9 cellular contexts compared by ENCODE assay signal in the genomic region with DNA sequence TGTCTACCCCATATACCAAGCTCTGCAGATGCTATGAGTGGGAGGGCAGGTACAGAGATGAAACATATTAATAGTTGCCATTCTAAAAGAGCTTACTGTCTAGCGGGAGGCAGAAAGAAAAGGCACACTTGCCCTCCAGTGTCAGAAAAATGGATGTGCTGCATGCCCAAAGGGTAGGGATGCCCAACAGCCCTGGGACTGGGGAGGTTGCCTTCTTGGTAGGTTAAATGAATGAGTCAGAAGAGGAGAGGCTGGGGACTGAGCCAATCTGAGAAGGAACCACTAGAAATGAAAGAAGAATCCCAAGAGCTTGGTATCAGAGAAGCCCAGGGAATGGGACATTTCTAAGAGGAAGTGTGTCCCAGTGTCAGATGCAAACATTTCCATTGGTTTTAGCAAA. TPM values are rescaled to one million over a fixed set of nuclear protein-coding genes. Genes with fewer than 3 reads are reported as not detected.
DNase-seq lines count a peak whose midpoint lies in the region; ATAC-seq, FAIRE-seq and TF ChIP-seq lines count a peak whose summit lies in the region.
"Had no signal": no experiment of that assay in that cellular context is flagged by ENCODE, and none has a peak within 500 bp of the region (broad histone marks: within the 10 kb centered on the region; RNA-seq: fewer than 3 reads in every experiment).

No MANE protein-coding gene starts in this region.

- in situ Hi-C loops in gastrocnemius medialis (cut with MboI; ENCODE audit: low sequenced_read_pairs in 4 of 4): no loop called here
- in situ Hi-C loops in G401 (cut with HindIII; ENCODE audit: low sequenced_read_pairs): no loop called here

- no peaks in the 10 kb centered on the region for H3K9me3 ChIP-seq in OCI-LY7 (ENCODE audit: low read length)
- no peaks in the 10 kb centered on the region for H3K9me3 ChIP-seq in gastrocnemius medialis

- POLR2A ChIA-PET in OCI-LY7 (lab: Charles Lee): interaction anchor here (0.5 to 12.5 kb wide), 9 partner anchors 11 to 1263 kb away, joined by 3 to 102 read pairs (median 3); no protein-coding TSS in a partner anchor

- H4K20me1 ChIP-seq in OCI-LY7 (ENCODE audit: insufficient read depth, low read length): 0 out of 2 replicates have a peak, but pooled peaks cover 4% of the 10 kb centered on the region

- intact Hi-C loops in OCI-LY7 (cut with micrococcal nuclease; ENCODE audit: unreplicated experiment): no loop called here
- intact Hi-C loops in gastrocnemius medialis (cut with DNase I; ENCODE audit: low total_unique reads): no loop called here

- H3K27ac ChIP-seq in OCI-LY7 (ENCODE audit: low read depth, low read length, poor library complexity, severe bottlenecking) (peak overlapping the region; percentile 92), gastrocnemius medialis (peak overlapping the region; percentile 32 to 80 (median 72))

- H2AFZ ChIP-seq in OCI-LY7 (ENCODE audit: low read length): no peak overlapping the region

- BruUV-seq in OCI-LY7 (replicated peaks; lab: Mats Ljungman, UMichigan): no TSS peak

- DNase-seq in GM18507 (ENCODE audit: extremely low spot score, insufficient read length, low read depth) (no peak), OCI-LY7 (ENCODE audit: low spot score) (peak; percentile 74), gastrocnemius medialis (no peak), NCI-H748 (lab: John Stamatoyannopoulos, UW; ENCODE audit: unreplicated experiment) (no peak), amniotic stem cell (lab: John Stamatoyannopoulos, UW) (no peak), G401 (ENCODE audit: low spot score) (no peak), retina (no peak)
- peak in 1 of 2 donors; percentile 41 for DNase-seq in activated naive CD4-positive, alpha-beta T cell treated with anti-CD3 and anti-CD28 coated beads, Interleukin-2, amount 50 U/mL, for 72 hours (ENCODE audit: low spot score in 2 of 2)

- H3K36me3 ChIP-seq in OCI-LY7 (ENCODE audit: insufficient read depth, low read length) (peaks cover 35% of the 10 kb centered on the region), gastrocnemius medialis (no peaks in the 10 kb centered on the region)

- peak overlapping the region; percentile 97 to 98 for H3K27ac Mint-ChIP-seq in activated naive CD4-positive, alpha-beta T cell treated with anti-CD3 and anti-CD28 coated beads, Interleukin-2, amount 50 U/mL, for 72 hours

- H3K27me3 ChIP-seq in gastrocnemius medialis: no peaks in the 10 kb centered on the region

- TF ChIP-seq CTCF in OCI-LY7 (conservative IDR thresholded peaks at IDR 0.05; ENCODE audit: low read length) (peak; percentile 53), gastrocnemius medialis (IDR thresholded peaks at IDR 0.05 in 4 of 5, conservative IDR thresholded peaks at IDR 0.05 in 1 of 5) (no peak)

- H3K4me2 ChIP-seq in OCI-LY7 (ENCODE audit: low read length): peak overlapping the region; percentile 79

- no peak for TF ChIP-seq POLR2A in gastrocnemius medialis (IDR thresholded peaks at IDR 0.05)

- CTCF ChIA-PET in OCI-LY7 (lab: Charles Lee; ENCODE audit: unreplicated experiment): interaction anchor here (0.8 to 1.3 kb wide), 5 partner anchors 22 to 295 kb away, joined by 3 to 5 read pairs (median 3); no protein-coding TSS in a partner anchor

- H3K79me2 ChIP-seq in OCI-LY7 (ENCODE audit: insufficient read depth, low read depth, low read length): peaks cover 60% of the 10 kb centered on the region

- H3K36me3 Mint-ChIP-seq in activated naive CD4-positive, alpha-beta T cell treated with anti-CD3 and anti-CD28 coated beads, Interleukin-2, amount 50 U/mL, for 72 hours: peaks cover 58 to 70% of the 10 kb centered on the region in 2 donors

- H3K4me3 ChIP-seq in OCI-LY7 (ENCODE audit: low read depth, low read length, poor library complexity, severe bottlenecking) (peak overlapping the region; percentile 91), gastrocnemius medialis (peak overlapping the region in 2 of 4 donors; percentile 61 to 63)
- H3K4me3 ChIP-seq: K562 had no signal

- H3K4me1 ChIP-seq in OCI-LY7 (ENCODE audit: insufficient read depth, low read length, poor library complexity, severe bottlenecking) (peaks cover 69% of the 10 kb centered on the region), gastrocnemius medialis (peaks cover 0 to 19% of the 10 kb centered on the region in 2 donors)

- ATAC-seq in activated naive CD4-positive, alpha-beta T cell treated with anti-CD3 and anti-CD28 coated beads, Interleukin-2, amount 50 U/mL, for 72 hours: peak; percentile 21 to 43
- peak in 1 of 2 donors; percentile 8 for ATAC-seq in gastrocnemius medialis

- H3K9me2 ChIP-seq in OCI-LY7 (ENCODE audit: insufficient read depth, low read length): no peaks in the 10 kb centered on the region

- peak; percentile 75 for FAIRE-seq in GM18507 (lab: Jason Lieb, UNC)
- FAIRE-seq: K562 had no signal

- no peaks in the 10 kb centered on the region for H3K9me3 Mint-ChIP-seq in activated naive CD4-positive, alpha-beta T cell treated with anti-CD3 and anti-CD28 coated beads, Interleukin-2, amount 50 U/mL, for 72 hours

RNA-seq across cellular contexts. Expression of a gene that starts 1.2 kb away (rescaled TPM):
- 23.0 and 27.2 TPM in 2 replicates for total RNA-seq in OCI-LY7 (2014; rRNA removed; shearing (Covaris generic))
- 66.9 and 69.2 TPM in 2 replicates for total RNA-seq in OCI-LY7 (2022)
- 100 to 1,000 TPM; 131 to 355 TPM for total RNA-seq in activated naive CD4-positive, alpha-beta T cell treated with anti-CD3 and anti-CD28 coated beads, Interleukin-2, amount 50 U/mL, for 72 hours
- total RNA-seq in gastrocnemius medialis: 1 to 10 TPM; 1.7 to 2.5 (median 2.0) TPM
- 0.07 TPM in 1 of 2 replicates, not detected in the other for total RNA-seq in G401 (2014; rRNA removed; shearing (Covaris generic))

RNA-seq across cellular contexts. Expression of a gene that starts 28.5 kb away (rescaled TPM):
- total RNA-seq in OCI-LY7 (2014; rRNA removed; shearing (Covaris generic)): 32.6 and 38.0 TPM in 2 replicates
- 36.1 and 40.7 TPM in 2 replicates for total RNA-seq in OCI-LY7 (2022)
- total RNA-seq in activated naive CD4-positive, alpha-beta T cell treated with anti-CD3 and anti-CD28 coated beads, Interleukin-2, amount 50 U/mL, for 72 hours: 10 to 100 TPM; 40.7 to 67.6 TPM
- 10 to 100 TPM; 30.7 to 60.3 (median 46.6) TPM for total RNA-seq in gastrocnemius medialis
- 97.0 and 105 TPM in 2 replicates for total RNA-seq in G401 (2014; rRNA removed; shearing (Covaris generic))

Comparison
In these comparisons a context has a peak if more than half of its experiments do, and no peak if none do; other contexts are left out.
1. RNA of a gene that starts 1.2 kb away (total RNA-seq): 131 to 355 TPM in activated naive CD4-positive, alpha-beta T cell treated with anti-CD3 and anti-CD28 coated beads, Interleukin-2, amount 50 U/mL, for 72 hours and 23.0 to 69.2 TPM in OCI-LY7; 1.7 to 2.5 TPM in gastrocnemius medialis and 0.07 TPM in G401; every median in the first group is over 4 times any median in the second.